2 cellular contexts compared by ENCODE assay signal in genomic region chr7:80147543-80148376, GRCh38.
TF ChIP-seq lines count a peak whose summit lies in the region.

No MANE protein-coding gene starts in this region.

TF ChIP-seq in A549, 52 proteins besides CTCF, POLR2A, EP300 and RAD21:
- TF ChIP-seq GATA3 (IDR thresholded peaks at IDR 0.05; ENCODE audit: borderline replicate concordance): peak; percentile 59; the same call in 1 of the 2 replicates
- TF ChIP-seq FOSL2 (IDR thresholded peaks at IDR 0.05): peak; percentile 43; the same call in 1 of the 2 replicates
- peak; percentile 82 for TF ChIP-seq FOSL2 (CRISPR knock-in tag; IDR thresholded peaks at IDR 0.05)
- TF ChIP-seq BCL3 (IDR thresholded peaks at IDR 0.05): peak; percentile 31; the same call in 1 of the 3 replicates
- no peak for TF ChIP-seq NFE2L2 (conservative IDR thresholded peaks at IDR 0.05; ENCODE audit: low read length)
- peak; percentile 93 to 94 for TF ChIP-seq CEBPB (IDR thresholded peaks at IDR 0.05)
- TF ChIP-seq, protein P1, sequence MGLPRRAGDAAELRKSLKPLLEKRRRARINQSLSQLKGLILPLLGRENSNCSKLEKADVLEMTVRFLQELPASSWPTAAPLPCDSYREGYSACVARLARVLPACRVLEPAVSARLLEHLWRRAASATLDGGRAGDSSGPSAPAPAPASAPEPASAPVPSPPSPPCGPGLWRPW (IDR thresholded peaks at IDR 0.05): peak; percentile 84
- no peak for TF ChIP-seq EHMT2 (IDR thresholded peaks at IDR 0.05; ENCODE audit: low read depth)
- TF ChIP-seq JUN (IDR thresholded peaks at IDR 0.05): 0 out of 5 replicates have a peak, but pooled peaks of 1 of the 2 experiments have one; percentile 69
- peak; percentile 72 for TF ChIP-seq JUNB (IDR thresholded peaks at IDR 0.05)
- TF ChIP-seq CHD2 (IDR thresholded peaks at IDR 0.05; ENCODE audit: low read length, partially characterized antibody): no peak

TF ChIP-seq in IMR-90, 13 proteins besides CTCF, POLR2A, EP300 and RAD21:
- TF ChIP-seq CEBPB (IDR thresholded peaks at IDR 0.05; ENCODE audit: low read depth, low read length): peak; percentile 91
- TF ChIP-seq, protein P2, sequence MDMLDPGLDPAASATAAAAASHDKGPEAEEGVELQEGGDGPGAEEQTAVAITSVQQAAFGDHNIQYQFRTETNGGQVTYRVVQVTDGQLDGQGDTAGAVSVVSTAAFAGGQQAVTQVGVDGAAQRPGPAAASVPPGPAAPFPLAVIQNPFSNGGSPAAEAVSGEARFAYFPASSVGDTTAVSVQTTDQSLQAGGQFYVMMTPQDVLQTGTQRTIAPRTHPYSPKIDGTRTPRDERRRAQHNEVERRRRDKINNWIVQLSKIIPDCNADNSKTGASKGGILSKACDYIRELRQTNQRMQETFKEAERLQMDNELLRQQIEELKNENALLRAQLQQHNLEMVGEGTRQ (IDR thresholded peaks at IDR 0.05; ENCODE audit: low read depth, low read length): no peak
- peak; percentile 39; the same call in 1 of the 2 replicates for TF ChIP-seq FOS (IDR thresholded peaks at IDR 0.05; ENCODE audit: low read depth, low read length)
- TF ChIP-seq MXI1 (IDR thresholded peaks at IDR 0.05; ENCODE audit: borderline replicate concordance, low read depth, low read length): no peak
